In genomic region chr1:114668784-114669561, GRCh38 we compare ENCODE assay signal across 8 cellular contexts. TPM values are rescaled to one million over a fixed set of nuclear protein-coding genes. Genes with fewer than 3 reads are reported as not detected.
DNase-seq lines count a peak whose midpoint lies in the region; ATAC-seq and TF ChIP-seq lines count a peak whose summit lies in the region.

No MANE protein-coding gene starts in this region.

- DNase-seq in CD1c-positive myeloid dendritic cell (ENCODE audit: extremely low spot score) = peak; percentile 2
- no peak for DNase-seq in Jurkat, Clone E6-1 (ENCODE audit: low read depth, low spot score)
- DNase-seq in chondrocyte (ENCODE audit: low spot score) = no peak
- DNase-seq in Ammon's horn (ENCODE audit: low spot score) = no peak
- DNase-seq in left lobe of liver (ENCODE audit: low spot score) = no peak
- no peak for DNase-seq in NCI-H2107 treated with DMSO at 0.1 percent for 48 hours (lab: John Stamatoyannopoulos, UW; ENCODE audit: unreplicated experiment)

- H3K4me3 ChIP-seq in Jurkat, Clone E6-1 (ENCODE audit: low read length) = peak overlapping the region; percentile 48
- H3K4me3 ChIP-seq in mucosa of stomach (ENCODE audit: low read length) = peak overlapping the region; percentile 57

- no peaks in the 10 kb centered on the region for H3K9me3 Mint-ChIP-seq in chondrocyte (ENCODE audit: low read depth)

- peaks cover 13% of the 10 kb centered on the region for H3K4me1 Mint-ChIP-seq in chondrocyte (ENCODE audit: low read depth)

- no peaks in the 10 kb centered on the region for H3K36me3 ChIP-seq in mucosa of stomach (ENCODE audit: control insufficient read depth, insufficient read depth, low read length)

- peaks cover 4% of the 10 kb centered on the region for H3K27me3 Mint-ChIP-seq in chondrocyte (ENCODE audit: low read depth)

- peak overlapping the region; percentile 62 for H3K27ac Mint-ChIP-seq in chondrocyte (ENCODE audit: unreplicated experiment)

- ATAC-seq in HG03432 (IDR thresholded peaks at IDR 0.05; ENCODE audit: unreplicated experiment) (no peak), left lobe of liver (no peak)

- peak overlapping the region; percentile 89 for H3K4me3 Mint-ChIP-seq in chondrocyte (ENCODE audit: unreplicated experiment)

- H3K9ac ChIP-seq in mucosa of stomach (ENCODE audit: low read length) = peak overlapping the region; percentile 68

- H3K27me3 ChIP-seq in mucosa of stomach (ENCODE audit: control insufficient read depth, insufficient read depth, low read length) = no peaks in the 10 kb centered on the region

- H3K36me3 Mint-ChIP-seq in chondrocyte (ENCODE audit: low read depth) = peaks cover 2% of the 10 kb centered on the region

- H3K9me3 ChIP-seq in mucosa of stomach (ENCODE audit: control insufficient read depth, low read length) = no peaks in the 10 kb centered on the region

- no peak for TF ChIP-seq CTCF in chondrocyte (IDR thresholded peaks at IDR 0.05)

- H3K4me1 ChIP-seq in mucosa of stomach (ENCODE audit: control insufficient read depth, insufficient read depth, low read length) = no peaks in the 10 kb centered on the region

RNA-seq across cellular contexts. Expression of gene DENND2C, which starts 0.9 kb away (rescaled TPM):
- polyA plus RNA-seq in Jurkat, Clone E6-1 (2012; ENCODE audit: insufficient read depth, insufficient read length) = not detected
- total RNA-seq in chondrocyte = 3.0 to 3.8 TPM (median 3.3 TPM) in 3 replicates
- total RNA-seq in left lobe of liver = 4.7 TPM

RNA-seq across cellular contexts. Expression of gene AMPD1, which starts 26.4 kb away (rescaled TPM):
- not detected for polyA plus RNA-seq in Jurkat, Clone E6-1 (2012; ENCODE audit: insufficient read depth, insufficient read length)
- total RNA-seq in chondrocyte = not detected in 3 replicates
- not detected for total RNA-seq in left lobe of liver

RNA-seq across cellular contexts. Expression of gene NRAS, which starts 47.6 kb away (rescaled TPM):
- polyA plus RNA-seq in Jurkat, Clone E6-1 (2012; ENCODE audit: insufficient read depth, insufficient read length) = 28.4 TPM
- total RNA-seq in chondrocyte (33.9 to 37.4 TPM (median 36.0 TPM) in 3 replicates), left lobe of liver (8.3 TPM)
